In the genomic region with DNA sequence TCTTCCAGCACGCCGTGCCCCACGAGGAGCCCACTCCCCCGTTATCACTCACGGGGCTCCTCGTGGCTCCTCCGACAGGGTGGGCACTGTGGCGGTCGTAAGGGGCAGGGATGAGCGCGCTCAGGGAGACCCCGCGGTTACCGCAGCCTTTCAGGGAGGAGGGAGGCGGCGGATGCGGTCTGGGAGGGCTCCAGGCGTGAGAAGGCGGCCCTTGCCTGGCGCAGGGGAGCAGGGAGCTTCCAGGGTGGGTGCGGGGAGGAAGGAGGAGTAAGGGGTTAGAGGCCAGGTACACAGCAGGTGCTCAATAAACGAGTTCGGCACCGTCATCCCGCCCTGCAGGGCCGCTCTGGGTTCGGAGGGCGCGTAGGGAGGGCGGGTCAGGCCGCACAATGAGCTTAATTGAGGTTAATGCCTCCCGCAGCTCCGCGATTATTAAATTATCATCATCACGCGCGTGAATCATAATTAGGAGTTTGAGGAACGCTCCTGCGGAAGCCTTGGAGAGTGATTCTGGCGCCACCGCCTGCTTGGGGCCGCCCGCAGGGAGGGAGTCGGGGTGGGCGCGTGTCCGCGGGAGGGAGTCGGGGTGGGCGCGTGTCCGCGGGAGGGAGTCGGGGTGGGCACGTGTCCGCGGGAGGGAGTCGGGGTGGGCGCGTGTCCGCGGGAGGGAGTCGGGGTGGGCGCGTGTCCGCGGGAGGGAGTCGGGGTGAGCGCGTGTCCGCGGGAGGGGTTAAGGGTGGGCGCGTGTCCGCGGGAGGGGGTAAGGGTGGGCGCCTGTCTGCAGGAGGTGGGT, we compare ENCODE assay signal across 1 cellular context.
TF ChIP-seq lines count a peak whose summit lies in the region.

No MANE protein-coding gene starts in this region.

TF ChIP-seq in H1, 55 proteins besides CTCF, POLR2A, EP300 and RAD21:
- TF ChIP-seq POU5F1 (IDR thresholded peaks at IDR 0.05; ENCODE audit: low read depth, low read length) (no peak), SIN3A (conservative IDR thresholded peaks at IDR 0.05 in 1 of 2, IDR thresholded peaks at IDR 0.05 in 1 of 2; ENCODE audit: low read depth in 1 of 2, low read length in 2 of 2) (no peak), CBX5 (IDR thresholded peaks at IDR 0.05; ENCODE audit: low read depth, low read length) (no peak), SUZ12 (IDR thresholded peaks at IDR 0.05; ENCODE audit: low read length) (no peak; the same call in 1 of the 2 replicates), NRF1 (IDR thresholded peaks at IDR 0.05; ENCODE audit: low read depth, low read length) (no peak), SP4 (IDR thresholded peaks at IDR 0.05; ENCODE audit: low read length) (no peak), GABPA (IDR thresholded peaks at IDR 0.05; ENCODE audit: borderline replicate concordance, insufficient read depth, low read length) (no peak), SAP30 (IDR thresholded peaks at IDR 0.05; ENCODE audit: insufficient read depth, insufficient replicate concordance, low read length) (no peak), TEAD4 (IDR thresholded peaks at IDR 0.05; ENCODE audit: low read depth, low read length) (no peak), CBX8 (IDR thresholded peaks at IDR 0.05; ENCODE audit: borderline replicate concordance, low read depth, low read length) (no peak), NANOG (IDR thresholded peaks at IDR 0.05; ENCODE audit: insufficient read depth, low read depth, low read length, poor library complexity, severe bottlenecking) (no peak), KDM5A (IDR thresholded peaks at IDR 0.05; ENCODE audit: low read length) (no peak), SRF (IDR thresholded peaks at IDR 0.05; ENCODE audit: low read depth, low read length) (no peak), SP2 (IDR thresholded peaks at IDR 0.05; ENCODE audit: low read length) (no peak), TCF12 (IDR thresholded peaks at IDR 0.05; ENCODE audit: low read depth, low read length) (no peak)
- TF ChIP-seq, protein P1, sequence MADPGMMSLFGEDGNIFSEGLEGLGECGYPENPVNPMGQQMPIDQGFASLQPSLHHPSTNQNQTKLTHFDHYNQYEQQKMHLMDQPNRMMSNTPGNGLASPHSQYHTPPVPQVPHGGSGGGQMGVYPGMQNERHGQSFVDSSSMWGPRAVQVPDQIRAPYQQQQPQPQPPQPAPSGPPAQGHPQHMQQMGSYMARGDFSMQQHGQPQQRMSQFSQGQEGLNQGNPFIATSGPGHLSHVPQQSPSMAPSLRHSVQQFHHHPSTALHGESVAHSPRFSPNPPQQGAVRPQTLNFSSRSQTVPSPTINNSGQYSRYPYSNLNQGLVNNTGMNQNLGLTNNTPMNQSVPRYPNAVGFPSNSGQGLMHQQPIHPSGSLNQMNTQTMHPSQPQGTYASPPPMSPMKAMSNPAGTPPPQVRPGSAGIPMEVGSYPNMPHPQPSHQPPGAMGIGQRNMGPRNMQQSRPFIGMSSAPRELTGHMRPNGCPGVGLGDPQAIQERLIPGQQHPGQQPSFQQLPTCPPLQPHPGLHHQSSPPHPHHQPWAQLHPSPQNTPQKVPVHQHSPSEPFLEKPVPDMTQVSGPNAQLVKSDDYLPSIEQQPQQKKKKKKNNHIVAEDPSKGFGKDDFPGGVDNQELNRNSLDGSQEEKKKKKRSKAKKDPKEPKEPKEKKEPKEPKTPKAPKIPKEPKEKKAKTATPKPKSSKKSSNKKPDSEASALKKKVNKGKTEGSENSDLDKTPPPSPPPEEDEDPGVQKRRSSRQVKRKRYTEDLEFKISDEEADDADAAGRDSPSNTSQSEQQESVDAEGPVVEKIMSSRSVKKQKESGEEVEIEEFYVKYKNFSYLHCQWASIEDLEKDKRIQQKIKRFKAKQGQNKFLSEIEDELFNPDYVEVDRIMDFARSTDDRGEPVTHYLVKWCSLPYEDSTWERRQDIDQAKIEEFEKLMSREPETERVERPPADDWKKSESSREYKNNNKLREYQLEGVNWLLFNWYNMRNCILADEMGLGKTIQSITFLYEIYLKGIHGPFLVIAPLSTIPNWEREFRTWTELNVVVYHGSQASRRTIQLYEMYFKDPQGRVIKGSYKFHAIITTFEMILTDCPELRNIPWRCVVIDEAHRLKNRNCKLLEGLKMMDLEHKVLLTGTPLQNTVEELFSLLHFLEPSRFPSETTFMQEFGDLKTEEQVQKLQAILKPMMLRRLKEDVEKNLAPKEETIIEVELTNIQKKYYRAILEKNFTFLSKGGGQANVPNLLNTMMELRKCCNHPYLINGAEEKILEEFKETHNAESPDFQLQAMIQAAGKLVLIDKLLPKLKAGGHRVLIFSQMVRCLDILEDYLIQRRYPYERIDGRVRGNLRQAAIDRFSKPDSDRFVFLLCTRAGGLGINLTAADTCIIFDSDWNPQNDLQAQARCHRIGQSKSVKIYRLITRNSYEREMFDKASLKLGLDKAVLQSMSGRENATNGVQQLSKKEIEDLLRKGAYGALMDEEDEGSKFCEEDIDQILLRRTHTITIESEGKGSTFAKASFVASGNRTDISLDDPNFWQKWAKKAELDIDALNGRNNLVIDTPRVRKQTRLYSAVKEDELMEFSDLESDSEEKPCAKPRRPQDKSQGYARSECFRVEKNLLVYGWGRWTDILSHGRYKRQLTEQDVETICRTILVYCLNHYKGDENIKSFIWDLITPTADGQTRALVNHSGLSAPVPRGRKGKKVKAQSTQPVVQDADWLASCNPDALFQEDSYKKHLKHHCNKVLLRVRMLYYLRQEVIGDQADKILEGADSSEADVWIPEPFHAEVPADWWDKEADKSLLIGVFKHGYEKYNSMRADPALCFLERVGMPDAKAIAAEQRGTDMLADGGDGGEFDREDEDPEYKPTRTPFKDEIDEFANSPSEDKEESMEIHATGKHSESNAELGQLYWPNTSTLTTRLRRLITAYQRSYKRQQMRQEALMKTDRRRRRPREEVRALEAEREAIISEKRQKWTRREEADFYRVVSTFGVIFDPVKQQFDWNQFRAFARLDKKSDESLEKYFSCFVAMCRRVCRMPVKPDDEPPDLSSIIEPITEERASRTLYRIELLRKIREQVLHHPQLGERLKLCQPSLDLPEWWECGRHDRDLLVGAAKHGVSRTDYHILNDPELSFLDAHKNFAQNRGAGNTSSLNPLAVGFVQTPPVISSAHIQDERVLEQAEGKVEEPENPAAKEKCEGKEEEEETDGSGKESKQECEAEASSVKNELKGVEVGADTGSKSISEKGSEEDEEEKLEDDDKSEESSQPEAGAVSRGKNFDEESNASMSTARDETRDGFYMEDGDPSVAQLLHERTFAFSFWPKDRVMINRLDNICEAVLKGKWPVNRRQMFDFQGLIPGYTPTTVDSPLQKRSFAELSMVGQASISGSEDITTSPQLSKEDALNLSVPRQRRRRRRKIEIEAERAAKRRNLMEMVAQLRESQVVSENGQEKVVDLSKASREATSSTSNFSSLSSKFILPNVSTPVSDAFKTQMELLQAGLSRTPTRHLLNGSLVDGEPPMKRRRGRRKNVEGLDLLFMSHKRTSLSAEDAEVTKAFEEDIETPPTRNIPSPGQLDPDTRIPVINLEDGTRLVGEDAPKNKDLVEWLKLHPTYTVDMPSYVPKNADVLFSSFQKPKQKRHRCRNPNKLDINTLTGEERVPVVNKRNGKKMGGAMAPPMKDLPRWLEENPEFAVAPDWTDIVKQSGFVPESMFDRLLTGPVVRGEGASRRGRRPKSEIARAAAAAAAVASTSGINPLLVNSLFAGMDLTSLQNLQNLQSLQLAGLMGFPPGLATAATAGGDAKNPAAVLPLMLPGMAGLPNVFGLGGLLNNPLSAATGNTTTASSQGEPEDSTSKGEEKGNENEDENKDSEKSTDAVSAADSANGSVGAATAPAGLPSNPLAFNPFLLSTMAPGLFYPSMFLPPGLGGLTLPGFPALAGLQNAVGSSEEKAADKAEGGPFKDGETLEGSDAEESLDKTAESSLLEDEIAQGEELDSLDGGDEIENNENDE (IDR thresholded peaks at IDR 0.05; ENCODE audit: insufficient replicate concordance, low read length), result no peak
- TF ChIP-seq, protein P2, sequence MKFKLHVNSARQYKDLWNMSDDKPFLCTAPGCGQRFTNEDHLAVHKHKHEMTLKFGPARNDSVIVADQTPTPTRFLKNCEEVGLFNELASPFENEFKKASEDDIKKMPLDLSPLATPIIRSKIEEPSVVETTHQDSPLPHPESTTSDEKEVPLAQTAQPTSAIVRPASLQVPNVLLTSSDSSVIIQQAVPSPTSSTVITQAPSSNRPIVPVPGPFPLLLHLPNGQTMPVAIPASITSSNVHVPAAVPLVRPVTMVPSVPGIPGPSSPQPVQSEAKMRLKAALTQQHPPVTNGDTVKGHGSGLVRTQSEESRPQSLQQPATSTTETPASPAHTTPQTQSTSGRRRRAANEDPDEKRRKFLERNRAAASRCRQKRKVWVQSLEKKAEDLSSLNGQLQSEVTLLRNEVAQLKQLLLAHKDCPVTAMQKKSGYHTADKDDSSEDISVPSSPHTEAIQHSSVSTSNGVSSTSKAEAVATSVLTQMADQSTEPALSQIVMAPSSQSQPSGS (IDR thresholded peaks at IDR 0.05; ENCODE audit: low read length), result no peak
